ENCODE assay signal across 11 cellular contexts in the genomic region with DNA sequence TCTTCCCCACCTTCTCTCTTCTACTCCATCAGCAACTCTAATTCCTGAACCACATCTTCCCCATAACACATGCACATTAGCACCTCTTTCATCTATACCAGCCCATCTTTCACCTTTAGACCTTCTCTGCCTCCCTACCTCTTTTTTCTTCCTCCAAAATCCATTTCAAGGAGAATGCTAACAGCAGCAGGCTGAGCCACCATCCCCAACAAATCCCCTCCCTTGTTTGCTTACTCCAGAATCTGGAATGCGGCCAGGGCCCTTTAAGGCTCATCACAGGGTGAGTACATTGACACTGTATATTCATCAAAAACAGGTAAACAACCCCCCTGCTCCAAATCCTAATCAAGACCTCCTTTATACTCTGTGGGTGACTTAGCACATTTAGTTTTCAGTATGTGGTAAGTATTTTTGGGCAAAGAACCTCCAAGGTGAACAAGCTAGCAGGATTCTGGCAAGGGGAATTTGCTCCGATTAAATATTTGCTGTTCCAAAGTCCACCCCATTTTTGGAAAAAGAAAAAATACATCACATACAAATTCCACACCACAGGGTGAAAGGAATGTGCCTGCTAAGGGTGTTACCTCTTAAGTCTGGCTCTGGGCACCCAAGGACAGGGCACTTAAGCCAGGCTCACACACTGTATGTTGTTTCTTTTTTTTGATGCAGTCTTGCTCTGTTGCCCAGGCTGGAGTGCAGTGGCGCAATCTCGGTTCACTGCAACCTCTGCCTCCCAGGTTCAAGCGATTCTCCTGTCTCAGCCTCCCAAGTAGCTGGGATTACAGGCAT.
A peak's percentile ranks its signal among the peaks of the same experiment; 100 is the strongest.
DNase-seq lines count a peak whose midpoint lies in the region; ATAC-seq, FAIRE-seq and TF ChIP-seq lines count a peak whose summit lies in the region.
"Had no signal": no experiment of that assay in that cellular context is flagged by ENCODE, and none has a peak within 500 bp of the region (broad histone marks: within the 10 kb centered on the region; RNA-seq: fewer than 3 reads in every experiment).

No MANE protein-coding gene starts in this region.

- no peaks in the 10 kb centered on the region for H3K27me3 ChIP-seq in bronchial epithelial cell (ENCODE audit: control insufficient read depth, insufficient read depth, low read length)
- H3K27me3 ChIP-seq: SJCRH30 had no signal

- no peak for ATAC-seq in SK-N-SH treated with all-trans-retinoic acid at 6 μM for 48 hours
- ATAC-seq in HG03571 (IDR thresholded peaks at IDR 0.05; ENCODE audit: unreplicated experiment): no peak

- no peak for TF ChIP-seq CTCF in bronchial epithelial cell (IDR thresholded peaks at IDR 0.05; ENCODE audit: insufficient read depth, low read length, severe bottlenecking)

- no peak for FAIRE-seq in bronchial epithelial cell (lab: Jason Lieb, UNC)
- FAIRE-seq: H54 had no signal

- no peaks in the 10 kb centered on the region for H3K36me3 ChIP-seq in bronchial epithelial cell (ENCODE audit: control insufficient read depth, insufficient read depth, low read length)
- H3K36me3 ChIP-seq: SJCRH30 had no signal

- DNase-seq in NCI-H2107 (lab: John Stamatoyannopoulos, UW): peak; percentile 11
- DNase-seq in NCI-H2107 treated with DMSO at 0.1 percent for 48 hours (lab: John Stamatoyannopoulos, UW; ENCODE audit: unreplicated experiment): no peak
- peak; percentile 19 for DNase-seq in NCI-H2081 treated with DMSO at 0.1 percent for 48 hours (lab: John Stamatoyannopoulos, UW)
- peak; percentile 38 for DNase-seq in bronchial epithelial cell (ENCODE audit: low read depth)
- peak; percentile 51 for DNase-seq in renal cortical epithelial cell (ENCODE audit: low read depth)
- no peak for DNase-seq in GDM1 (lab: John Stamatoyannopoulos, UW)
- DNase-seq: occipital lobe had no signal

- no peak overlapping the region for H3K4me3 ChIP-seq in bronchial epithelial cell (ENCODE audit: low read depth, low read length)
- H3K4me3 ChIP-seq: SJCRH30 had no signal

TF ChIP-seq in SK-N-SH treated with all-trans-retinoic acid at 6 μM for 48 hours, 23 proteins besides CTCF, POLR2A, EP300 and RAD21:
- no peak for TF ChIP-seq TOX (CRISPR knock-in tag; IDR thresholded peaks at IDR 0.05; ENCODE audit: borderline replicate concordance)
- no peak for TF ChIP-seq ESRRG (CRISPR knock-in tag; IDR thresholded peaks at IDR 0.05)
- TF ChIP-seq PPARA (CRISPR knock-in tag; IDR thresholded peaks at IDR 0.05; ENCODE audit: borderline replicate concordance): no peak

Comparison
In these comparisons a context has a peak if more than half of its experiments do, and no peak if none do; other contexts are left out.
1. DNase-seq: peak in NCI-H2107 (single experiment), NCI-H2081 treated with DMSO at 0.1 percent for 48 hours (single experiment), bronchial epithelial cell (single experiment) and renal cortical epithelial cell (single experiment); none in NCI-H2107 treated with DMSO at 0.1 percent for 48 hours (single experiment) and GDM1 (single experiment).